In genomic region chr4:74235135-74235534, GRCh38 we compare ENCODE assay signal across 13 cellular contexts.
DNase-seq lines count a peak whose midpoint lies in the region; ATAC-seq and TF ChIP-seq lines count a peak whose summit lies in the region.
"Had no signal": no experiment of that assay in that cellular context is flagged by ENCODE, and none has a peak within 500 bp of the region (broad histone marks: within the 10 kb centered on the region; RNA-seq: fewer than 3 reads in every experiment).

No MANE protein-coding gene starts in this region.

- H3K4me3 Mint-ChIP-seq in neural progenitor cell = no peak overlapping the region
- H3K4me3 Mint-ChIP-seq: natural killer cell had no signal

- H3K4me2 ChIP-seq in GM23248 (ENCODE audit: unreplicated experiment) (no peak overlapping the region), neural progenitor cell (no peak overlapping the region)

- no peaks in the 10 kb centered on the region for H3K4me1 Mint-ChIP-seq in neural progenitor cell
- H3K4me1 Mint-ChIP-seq: natural killer cell had no signal

- DNase-seq in OCI-M1 (lab: John Stamatoyannopoulos, UW) (peak; percentile 70), GM23248 (no peak), left lung (no peak), SK-N-DZ (ENCODE audit: low spot score) (no peak), neural progenitor cell (ENCODE audit: low spot score) (no peak)
- DNase-seq: activated naive CD4-positive, alpha-beta T cell treated with anti-CD3 and anti-CD28 coated beads, Interleukin-2, amount 50 U/mL, for 16 hours; natural killer cell; sigmoid colon; upper lobe of left lung had no signal

- H3K27me3 ChIP-seq in GM23248 (replicated peaks; ENCODE audit: insufficient read depth) (no peaks in the 10 kb centered on the region), left lung (no peaks in the 10 kb centered on the region), neural progenitor cell (no peaks in the 10 kb centered on the region)
- H3K27me3 ChIP-seq: sigmoid colon, upper lobe of left lung had no signal

- peak; percentile 73 for ATAC-seq in GM18867 (IDR thresholded peaks at IDR 0.05; ENCODE audit: unreplicated experiment)
- ATAC-seq in GM21576 (IDR thresholded peaks at IDR 0.05; ENCODE audit: unreplicated experiment) = peak; percentile 87
- ATAC-seq in HG03159 (IDR thresholded peaks at IDR 0.05; ENCODE audit: unreplicated experiment) = peak; percentile 79
- ATAC-seq in left lung = no peak
- ATAC-seq: natural killer cell had no signal

- H2AFZ ChIP-seq in GM23248 = no peak overlapping the region
- H2AFZ ChIP-seq in neural progenitor cell (replicated peaks) = no peak overlapping the region

- H3K9ac ChIP-seq in GM23248 (no peak overlapping the region), neural progenitor cell (no peak overlapping the region)

- no peak overlapping the region for H3K27ac Mint-ChIP-seq in neural progenitor cell
- H3K27ac Mint-ChIP-seq: natural killer cell had no signal

- peaks cover 22% of the 10 kb centered on the region for H3F3A ChIP-seq in GM23248 (ENCODE audit: insufficient read depth)
- H3F3A ChIP-seq in neural progenitor cell (ENCODE audit: low read depth) = no peaks in the 10 kb centered on the region

- H3K9me3 Mint-ChIP-seq in neural progenitor cell = no peaks in the 10 kb centered on the region
- H3K9me3 Mint-ChIP-seq: natural killer cell had no signal

- H3K4me1 ChIP-seq in GM23248 (ENCODE audit: insufficient read depth) = peaks cover 16% of the 10 kb centered on the region
- H3K4me1 ChIP-seq in left lung = peaks cover 0 to 17% of the 10 kb centered on the region in 2 donors
- no peaks in the 10 kb centered on the region for H3K4me1 ChIP-seq in neural progenitor cell
- H3K4me1 ChIP-seq: sigmoid colon had no signal

- H4K20me1 ChIP-seq in GM23248 (ENCODE audit: insufficient read depth) (no peaks in the 10 kb centered on the region), neural progenitor cell (ENCODE audit: low read depth) (no peaks in the 10 kb centered on the region)

- no peaks in the 10 kb centered on the region for H3K79me2 ChIP-seq in GM23248 (ENCODE audit: insufficient read depth)
- no peaks in the 10 kb centered on the region for H3K79me2 ChIP-seq in neural progenitor cell (ENCODE audit: low read depth)

- H3K9me2 ChIP-seq in GM23248 (ENCODE audit: insufficient read depth) = no peaks in the 10 kb centered on the region

- H3K4me3 ChIP-seq in GM23248 (no peak overlapping the region), left lung (no peak overlapping the region), neural progenitor cell (no peak overlapping the region)
- H3K4me3 ChIP-seq: sigmoid colon, upper lobe of left lung had no signal

- in situ Hi-C loops in GM23248 (cut with MboI) = no loop called here

- intact Hi-C loops in left lung (cut with DNase I) = no loop called here

- H3K36me3 ChIP-seq in GM23248 (ENCODE audit: low read depth) (no peaks in the 10 kb centered on the region), left lung (no peaks in the 10 kb centered on the region), neural progenitor cell (no peaks in the 10 kb centered on the region)
- H3K36me3 ChIP-seq: sigmoid colon, upper lobe of left lung had no signal

- no peak overlapping the region for H3K27ac ChIP-seq in GM23248
- H3K27ac ChIP-seq in left lung = no peak overlapping the region
- no peak overlapping the region for H3K27ac ChIP-seq in neural progenitor cell
- H3K27ac ChIP-seq: C4-2B, sigmoid colon, upper lobe of left lung had no signal

- H3K9me3 ChIP-seq in GM23248 (ENCODE audit: low read depth) = no peaks in the 10 kb centered on the region
- H3K9me3 ChIP-seq in left lung = no peaks in the 10 kb centered on the region
- H3K9me3 ChIP-seq in neural progenitor cell (ENCODE audit: low read depth) = no peaks in the 10 kb centered on the region
- H3K9me3 ChIP-seq: sigmoid colon, upper lobe of left lung had no signal

- no peak for TF ChIP-seq CTCF in left lung (IDR thresholded peaks at IDR 0.05)
- TF ChIP-seq CTCF in neural progenitor cell (IDR thresholded peaks at IDR 0.05) = no peak

- no peaks in the 10 kb centered on the region for H3K27me3 Mint-ChIP-seq in neural progenitor cell (ENCODE audit: insufficient read depth, low read depth)

- peaks cover 4% of the 10 kb centered on the region for H3K36me3 Mint-ChIP-seq in neural progenitor cell
- H3K36me3 Mint-ChIP-seq: natural killer cell had no signal
